Comparison of ENCODE assay signal across 7 cellular contexts in the genomic region with DNA sequence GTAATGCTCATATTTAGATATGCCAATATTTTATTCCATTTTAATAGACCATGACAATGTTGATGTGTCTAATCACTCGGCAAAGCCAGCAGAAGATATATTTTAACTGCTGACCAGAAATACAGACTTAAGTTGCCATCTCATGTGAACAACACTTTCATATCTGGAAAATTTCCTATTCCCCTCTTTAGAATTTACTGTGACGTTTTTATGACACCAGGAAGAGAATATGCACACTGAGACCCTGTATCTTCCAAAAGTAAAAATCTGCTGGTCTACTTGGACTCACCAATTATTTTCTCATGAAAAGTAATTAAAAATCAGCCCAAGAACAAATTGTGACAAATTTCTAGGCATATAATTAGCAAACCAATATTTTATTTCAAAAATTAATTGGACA. TPM values are rescaled to one million over a fixed set of nuclear protein-coding genes. Genes with fewer than 3 reads are reported as not detected.
DNase-seq lines count a peak whose midpoint lies in the region; ATAC-seq and TF ChIP-seq lines count a peak whose summit lies in the region.

No MANE protein-coding gene starts in this region.

- peak overlapping the region in 6 of 7 experiments; percentile 53 to 95 (median 91) for H3K4me3 ChIP-seq in skin epidermis

- no peaks in the 10 kb centered on the region for H3K27me3 Mint-ChIP-seq in T-helper 17 cell

- CTCF ChIA-PET in HEK293T (lab: Yijun Ruan, JAX), result interaction anchor here (1.1 kb wide), 1 partner anchor 576 kb away, joined by 3 read pairs; no protein-coding TSS in a partner anchor

- H3K27ac Mint-ChIP-seq in T-helper 17 cell, result peak overlapping the region; percentile 98

- POLR2A ChIA-PET in HEK293T (lab: Yijun Ruan, JAX), result no interaction called here

- H3K9me3 ChIP-seq in T-helper 17 cell (ENCODE audit: control insufficient read depth, low read length, poor library complexity, severe bottlenecking), result no peaks in the 10 kb centered on the region

- H3K27me3 ChIP-seq in foreskin keratinocyte, result no peaks in the 10 kb centered on the region

- H3K4me1 Mint-ChIP-seq in T-helper 17 cell, result peaks cover 41% of the 10 kb centered on the region

- no peak for TF ChIP-seq CTCF in foreskin keratinocyte (conservative IDR thresholded peaks at IDR 0.05)

- H3K27ac ChIP-seq in foreskin keratinocyte, result peak overlapping the region; percentile 79
- peak overlapping the region in 2 of 21 experiments; percentile 88 to 92 for H3K27ac ChIP-seq in skin epidermis

- DNase-seq in HEK293T (ENCODE audit: extremely low spot score) (no peak), T-helper 17 cell (no peak), foreskin keratinocyte (no peak)

- H3K4me3 Mint-ChIP-seq in T-helper 17 cell, result peak overlapping the region; percentile 96

- ATAC-seq in T-helper 17 cell (no peak), foreskin keratinocyte (no peak), HG02885 (IDR thresholded peaks at IDR 0.05; ENCODE audit: poor library complexity, unreplicated experiment) (no peak), HG03432 (IDR thresholded peaks at IDR 0.05; ENCODE audit: unreplicated experiment) (no peak), HG02678 (IDR thresholded peaks at IDR 0.05; ENCODE audit: unreplicated experiment) (no peak)

- peaks cover 5% of the 10 kb centered on the region for H3K36me3 Mint-ChIP-seq in T-helper 17 cell (ENCODE audit: low read depth)

- peaks cover 8% of the 10 kb centered on the region for H3K4me1 ChIP-seq in foreskin keratinocyte

TF ChIP-seq in HEK293T, 16 proteins besides CTCF, POLR2A, EP300 and RAD21:
- TF ChIP-seq ELF4 (IDR thresholded peaks at IDR 0.05) (no peak), PKNOX1 (IDR thresholded peaks at IDR 0.05) (peak; percentile 73), ZNF384 (IDR thresholded peaks at IDR 0.05) (no peak), L3MBTL2 (conservative IDR thresholded peaks at IDR 0.05) (no peak), HDGF (IDR thresholded peaks at IDR 0.05; ENCODE audit: borderline replicate concordance) (no peak)

RNA-seq across cellular contexts. Expression of gene PROSER1, which starts 2.1 kb away (rescaled TPM):
- 10 to 100 TPM; 42.8 to 52.5 TPM for total RNA-seq in T-helper 17 cell
- 18.2 and 20.1 TPM in 2 replicates for total RNA-seq in foreskin keratinocyte
- polyA plus RNA-seq in foreskin keratinocyte, result 12.0 and 12.3 TPM in 2 replicates

RNA-seq across cellular contexts. Expression of gene NHLRC3, which starts 2.5 kb away (rescaled TPM):
- total RNA-seq in T-helper 17 cell (10 to 100 TPM; 10.7 to 12.9 TPM), foreskin keratinocyte (8.3 and 9.0 TPM in 2 replicates)
- 3.7 TPM in 2 replicates for polyA plus RNA-seq in foreskin keratinocyte

RNA-seq across cellular contexts. Expression of gene STOML3, which starts 45.2 kb away (rescaled TPM):
- total RNA-seq in T-helper 17 cell (not detected), foreskin keratinocyte (not detected in 2 replicates)
- polyA plus RNA-seq in foreskin keratinocyte, result not detected in 2 replicates
